Comparison of ENCODE assay signal across 1 cellular context in genomic region chr10:86461963-86462804, GRCh38.
A peak's percentile ranks its signal among the peaks of the same experiment; 100 is the strongest.
TF ChIP-seq lines count a peak whose summit lies in the region.

No MANE protein-coding gene starts in this region.

TF ChIP-seq in H1, 55 proteins besides CTCF, POLR2A, EP300 and RAD21 (continued from another document):
- TF ChIP-seq NRF1 (IDR thresholded peaks at IDR 0.05; ENCODE audit: low read depth, low read length) = no peak
- TF ChIP-seq CTBP2 (IDR thresholded peaks at IDR 0.05; ENCODE audit: borderline replicate concordance, insufficient read depth, insufficient read length, low read length) = no peak
- TF ChIP-seq CHD7 (IDR thresholded peaks at IDR 0.05; ENCODE audit: insufficient replicate concordance, low read length) = peak; percentile 92
- TF ChIP-seq BACH1 (IDR thresholded peaks at IDR 0.05; ENCODE audit: low read length) = no peak
- peak; percentile 85 for TF ChIP-seq KDM1A (IDR thresholded peaks at IDR 0.05; ENCODE audit: borderline replicate concordance, low read length)
